32 cellular contexts compared by ENCODE assay signal in the genomic region with DNA sequence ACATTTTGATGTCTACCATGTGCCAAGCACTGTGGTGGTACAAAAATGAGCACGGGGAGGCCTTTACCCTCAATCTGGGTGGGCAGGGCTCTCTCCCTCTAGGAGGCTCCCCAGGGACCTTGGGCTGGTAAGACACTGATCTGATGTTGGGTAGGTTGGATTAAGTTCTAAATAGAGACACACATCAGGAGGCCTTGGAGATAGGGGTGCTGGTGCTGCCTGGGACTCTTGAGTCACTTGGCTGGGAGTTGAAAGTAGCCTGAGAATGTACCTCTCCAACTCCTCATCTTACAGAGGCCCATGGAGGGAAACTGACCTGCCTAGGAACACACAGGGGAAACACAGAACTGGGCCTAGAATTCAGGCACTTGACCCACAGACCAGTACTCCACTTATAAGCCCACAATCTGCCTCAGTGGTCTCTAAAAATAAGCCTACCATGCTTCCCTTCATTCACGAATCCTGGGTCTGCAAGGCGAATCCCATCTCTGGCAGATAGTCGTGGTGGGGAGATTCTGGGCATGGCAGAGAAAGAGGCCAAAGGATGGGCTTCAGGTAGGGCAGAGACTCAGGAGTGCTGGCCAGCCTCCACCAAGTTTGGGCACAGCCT. TPM values are rescaled to one million over a fixed set of nuclear protein-coding genes. Genes with fewer than 3 reads are reported as not detected.
"Had no signal": no experiment of that assay in that cellular context is flagged by ENCODE, and none has a peak within 500 bp of the region (broad histone marks: within the 10 kb centered on the region; RNA-seq: fewer than 3 reads in every experiment).

No MANE protein-coding gene starts in this region.

- H3K9me3 Mint-ChIP-seq: activated B cell treated with CpG ODN at 0.5 μM for 24 hours; activated CD8-positive, alpha-beta T cell treated with anti-CD3 and anti-CD28 coated beads for 36 hours; activated naive CD4-positive, alpha-beta T cell treated with anti-CD3 and anti-CD28 coated beads for 36 hours; activated naive CD4-positive, alpha-beta T cell treated with anti-CD3 and anti-CD28 coated beads, Interleukin-2, amount 50 U/mL, for 72 hours; activated naive CD8-positive, alpha-beta T cell treated with anti-CD3 and anti-CD28 coated beads, Interleukin-2, amount 10 ng/mL, durations not matched to agents 7 days and 5 days; activated T-cell treated with anti-CD3 and anti-CD28 coated beads, Interleukin-2, amount 50 U/mL, for 4 hours; activated T-helper 17 cell treated with anti-CD3 and anti-CD28 coated beads, Interleukin-2, amount 50 U/mL, for 72 hours; T-helper 2 cell treated with Interferon-gamma antibody and Interleukin-4, amounts not matched to agents 5 μg/mL and 100 μg/mL, for 36 hours had no signal

- H3K9me3 ChIP-seq: ascending aorta, breast epithelium, colonic mucosa, esophagus squamous epithelium, gastroesophageal sphincter had no signal

- H3K27ac Mint-ChIP-seq: activated B cell treated with CpG ODN at 0.5 μM for 24 hours; activated CD8-positive, alpha-beta T cell treated with anti-CD3 and anti-CD28 coated beads for 36 hours; activated naive CD4-positive, alpha-beta T cell treated with anti-CD3 and anti-CD28 coated beads for 36 hours; activated naive CD4-positive, alpha-beta T cell treated with anti-CD3 and anti-CD28 coated beads, Interleukin-2, amount 50 U/mL, for 72 hours; activated naive CD8-positive, alpha-beta T cell treated with anti-CD3 and anti-CD28 coated beads, Interleukin-2, amount 10 ng/mL, durations not matched to agents 7 days and 5 days; activated T-helper 17 cell treated with anti-CD3 and anti-CD28 coated beads, Interleukin-2, amount 50 U/mL, for 72 hours; T-helper 17 cell; T-helper 2 cell treated with Interferon-gamma antibody and Interleukin-4, amounts not matched to agents 5 μg/mL and 100 μg/mL, for 36 hours had no signal

- H3K4me1 Mint-ChIP-seq: activated T-helper 17 cell treated with anti-CD3 and anti-CD28 coated beads, Interleukin-2, amount 50 U/mL, for 72 hours had no signal

- DNase-seq: activated B cell treated with CpG ODN at 0.5 μM for 24 hours; activated CD4-positive, alpha-beta T cell treated with anti-CD3 and anti-CD28 coated beads for 48 hours; activated CD4-positive, alpha-beta T cell treated with anti-CD3 and anti-CD28 coated beads, Interleukin-2, amount 50 U/mL, for 1 hour; activated CD4-positive, alpha-beta T cell treated with anti-CD3 and anti-CD28 coated beads, Interleukin-2, amount 50 U/mL, for 48 hours; activated CD8-positive, alpha-beta memory T cell treated with anti-CD3 and anti-CD28 coated beads for 24 hours; activated CD8-positive, alpha-beta T cell treated with anti-CD3 and anti-CD28 coated beads for 36 hours; activated effector memory CD4-positive, alpha-beta T cell treated with Interleukin-2 at 50 U/mL for 16 hours; activated gamma-delta T cell treated with Interleukin-2 at 50 U/mL for 16 hours; activated naive CD4-positive, alpha-beta T cell treated with anti-CD3 and anti-CD28 coated beads for 36 hours; activated naive CD8-positive, alpha-beta T cell treated with anti-CD3 and anti-CD28 coated beads, Interleukin-2, amount 10 ng/mL, durations not matched to agents 7 days and 5 days; activated T-cell treated with anti-CD3 and anti-CD28 coated beads, Interleukin-2, amount 50 U/mL, for 4 hours; central memory CD4-positive, alpha-beta T cell; cerebellar nuclear complex; colonic mucosa; effector CD8-positive, alpha-beta T cell; esophagus squamous epithelium; foreskin melanocyte; T-helper 17 cell; T1000; WERI-Rb-1 had no signal

- H3K27ac ChIP-seq: ascending aorta, breast epithelium, cardiac muscle cell, colonic mucosa, epithelial cell of prostate, esophagus squamous epithelium, gastroesophageal sphincter, WERI-Rb-1 had no signal

- H3K36me3 ChIP-seq: ascending aorta, breast epithelium, cardiac muscle cell, colonic mucosa, esophagus squamous epithelium, gastroesophageal sphincter, WERI-Rb-1 had no signal

- H3K4me3 Mint-ChIP-seq: activated B cell treated with CpG ODN at 0.5 μM for 24 hours; activated CD8-positive, alpha-beta T cell treated with anti-CD3 and anti-CD28 coated beads for 36 hours; activated naive CD4-positive, alpha-beta T cell treated with anti-CD3 and anti-CD28 coated beads for 36 hours; activated naive CD8-positive, alpha-beta T cell treated with anti-CD3 and anti-CD28 coated beads, Interleukin-2, amount 10 ng/mL, durations not matched to agents 7 days and 5 days; activated T-cell treated with anti-CD3 and anti-CD28 coated beads, Interleukin-2, amount 50 U/mL, for 4 hours; activated T-helper 17 cell treated with anti-CD3 and anti-CD28 coated beads, Interleukin-2, amount 50 U/mL, for 72 hours; T-helper 17 cell; T-helper 2 cell treated with Interferon-gamma antibody and Interleukin-4, amounts not matched to agents 5 μg/mL and 100 μg/mL, for 36 hours had no signal

- FAIRE-seq: endometrium, endothelial cell of umbilical vein had no signal

- H3K4me3 ChIP-seq: ascending aorta, breast epithelium, cardiac muscle cell, colonic mucosa, esophagus squamous epithelium, gastroesophageal sphincter had no signal

- H3K36me3 Mint-ChIP-seq: activated naive CD4-positive, alpha-beta T cell treated with anti-CD3 and anti-CD28 coated beads, Interleukin-2, amount 50 U/mL, for 72 hours; activated naive CD8-positive, alpha-beta T cell treated with anti-CD3 and anti-CD28 coated beads, Interleukin-2, amount 10 ng/mL, durations not matched to agents 7 days and 5 days; brain had no signal

- H3K4me1 ChIP-seq: colonic mucosa had no signal

RNA-seq across cellular contexts. Expression of gene NEUROD2, which starts 1.8 kb away (rescaled TPM):
- polyA plus RNA-seq: cardiac muscle cell, endothelial cell of umbilical vein, fibroblast of lung had no signal

RNA-seq across cellular contexts. Expression of gene PPP1R1B, which starts 17.2 kb away (rescaled TPM):
- polyA plus RNA-seq: endothelial cell of umbilical vein had no signal

RNA-seq across cellular contexts. Expression of gene PNMT, which starts 58.7 kb away (rescaled TPM):
- polyA plus RNA-seq: fibroblast of lung had no signal
